9 cellular contexts compared by ENCODE assay signal in genomic region chr9:100216178-100216787, GRCh38.
DNase-seq lines count a peak whose midpoint lies in the region; ATAC-seq and TF ChIP-seq lines count a peak whose summit lies in the region.
"Had no signal": no experiment of that assay in that cellular context is flagged by ENCODE, and none has a peak within 500 bp of the region (broad histone marks: within the 10 kb centered on the region; RNA-seq: fewer than 3 reads in every experiment).

No MANE protein-coding gene starts in this region.

- H3K27ac Mint-ChIP-seq in osteocyte (ENCODE audit: unreplicated experiment): no peak overlapping the region
- H3K27ac Mint-ChIP-seq: dendritic cell treated with granulocyte-macrophage colony-stimulating factor and Interleukin-4, amounts not matched to agents 40 ng/mL and 50 ng/mL, for 4 days had no signal

- H3K9me3 Mint-ChIP-seq in osteocyte (ENCODE audit: unreplicated experiment): no peaks in the 10 kb centered on the region
- H3K9me3 Mint-ChIP-seq: dendritic cell treated with granulocyte-macrophage colony-stimulating factor and Interleukin-4, amounts not matched to agents 40 ng/mL and 50 ng/mL, for 4 days had no signal

- H3K9me3 ChIP-seq in HAP-1 (no peaks in the 10 kb centered on the region), upper lobe of right lung (no peaks in the 10 kb centered on the region)

- H3K27me3 ChIP-seq in HAP-1 (ENCODE audit: low read depth) (no peaks in the 10 kb centered on the region), upper lobe of right lung (no peaks in the 10 kb centered on the region)

- ATAC-seq in upper lobe of right lung: peak; percentile 92

- DNase-seq in HAP-1 (ENCODE audit: low spot score in 2 of 2) (peak; percentile 8 to 72), NCI-H748 (lab: John Stamatoyannopoulos, UW; ENCODE audit: unreplicated experiment) (peak; percentile 64), activated T-cell treated with anti-CD3 and anti-CD28 coated beads for 4 hours (peak; percentile 46), fibroblast of the conjunctiva (ENCODE audit: low read depth) (peak; percentile 26), osteocyte (ENCODE audit: extremely low spot score, unreplicated experiment) (no peak), upper lobe of right lung (no peak), NCI-H187 treated with DMSO at 0.1 percent for 48 hours (lab: John Stamatoyannopoulos, UW) (no peak)

- H3K27me3 Mint-ChIP-seq in osteocyte (ENCODE audit: unreplicated experiment): no peaks in the 10 kb centered on the region
- H3K27me3 Mint-ChIP-seq: dendritic cell treated with granulocyte-macrophage colony-stimulating factor and Interleukin-4, amounts not matched to agents 40 ng/mL and 50 ng/mL, for 4 days had no signal

- peaks cover 4% of the 10 kb centered on the region for H3K36me3 Mint-ChIP-seq in osteocyte (ENCODE audit: unreplicated experiment)

- H3K4me3 Mint-ChIP-seq in osteocyte (ENCODE audit: unreplicated experiment): no peak overlapping the region
- H3K4me3 Mint-ChIP-seq: dendritic cell treated with granulocyte-macrophage colony-stimulating factor and Interleukin-4, amounts not matched to agents 40 ng/mL and 50 ng/mL, for 4 days had no signal

- TF ChIP-seq CTCF in GM12872 (IDR thresholded peaks at IDR 0.05; ENCODE audit: insufficient read depth, low read depth, low read length) (peak; percentile 87), osteocyte (IDR thresholded peaks at IDR 0.05) (peak; percentile 51), upper lobe of right lung (IDR thresholded peaks at IDR 0.05) (peak; percentile 74)

- no peaks in the 10 kb centered on the region for H3K4me1 Mint-ChIP-seq in osteocyte (ENCODE audit: unreplicated experiment)

- in situ Hi-C loops in HAP-1 (cut with MboI; ENCODE audit: low sequenced_read_pairs): no loop called here

- H3K4me3 ChIP-seq in HAP-1: no peak overlapping the region
- no peak overlapping the region for H3K4me3 ChIP-seq in upper lobe of right lung

- H3K36me3 ChIP-seq in HAP-1 (replicated peaks) (no peaks in the 10 kb centered on the region), upper lobe of right lung (peaks cover 4% of the 10 kb centered on the region)

- intact Hi-C loops in upper lobe of right lung (cut with DNase I): loop anchor here (10.0 kb wide), 1 partner anchor 181 kb away; no protein-coding TSS in a partner anchor

- H3K27ac ChIP-seq in upper lobe of right lung: no peak overlapping the region

- H3K4me1 ChIP-seq in HAP-1 (no peaks in the 10 kb centered on the region), upper lobe of right lung (no peaks in the 10 kb centered on the region)

Comparison
In these comparisons a context has a peak if more than half of its experiments do, and no peak if none do; other contexts are left out.
1. DNase-seq: peak in HAP-1 (2 of 2), NCI-H748 (single experiment), activated T-cell treated with anti-CD3 and anti-CD28 coated beads for 4 hours (single experiment) and fibroblast of the conjunctiva (single experiment); none in osteocyte (single experiment), upper lobe of right lung (single experiment) and NCI-H187 treated with DMSO at 0.1 percent for 48 hours (single experiment).
2. Peak in every context shown above with its lines, with median percentiles within 50 percentile points of each other: CTCF ChIP-seq.